9 cellular contexts compared by ENCODE assay signal in the genomic region with DNA sequence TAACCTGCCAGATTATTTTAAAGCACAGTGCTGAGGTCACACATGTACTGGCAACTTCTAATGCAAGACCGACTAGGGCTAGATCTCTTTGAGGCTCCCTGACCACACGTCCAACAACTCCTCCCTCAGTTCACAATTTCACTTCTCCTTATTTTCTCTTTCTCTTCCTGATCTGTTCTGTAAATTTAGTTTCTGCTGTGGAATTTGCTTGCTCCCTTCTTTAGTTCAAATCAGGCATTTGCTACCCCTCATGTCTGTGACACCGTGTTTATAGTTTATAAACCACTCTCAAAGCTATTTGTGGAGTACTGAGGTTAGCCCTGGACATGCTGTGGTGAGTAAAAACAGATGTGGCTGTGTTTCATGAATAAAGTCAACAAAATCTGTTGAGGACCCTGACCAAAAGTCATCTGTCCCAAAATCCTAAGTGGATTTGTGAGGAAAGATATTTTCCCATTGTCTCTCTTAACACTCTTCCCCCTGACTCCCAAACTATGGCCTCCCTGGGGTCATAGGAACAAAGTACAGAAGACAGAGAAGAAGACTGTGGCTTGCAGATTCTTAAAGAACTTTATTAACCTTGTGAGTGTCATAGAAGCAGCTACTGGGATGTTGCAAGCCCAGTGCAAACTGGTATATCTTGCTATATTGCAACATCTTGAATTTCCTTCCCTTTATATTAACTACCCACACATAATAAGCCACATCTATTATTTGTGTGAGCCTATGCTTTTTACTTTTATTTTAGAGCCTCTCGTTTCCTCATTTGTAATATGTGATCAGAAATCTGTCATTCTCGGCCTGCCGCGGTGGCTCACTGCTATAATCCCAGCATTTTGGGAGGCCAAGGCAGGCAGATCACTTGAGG. TPM values are rescaled to one million over a fixed set of nuclear protein-coding genes. Genes with fewer than 3 reads are reported as not detected.
DNase-seq lines count a peak whose midpoint lies in the region; ATAC-seq, FAIRE-seq and TF ChIP-seq lines count a peak whose summit lies in the region.
"Had no signal": no experiment of that assay in that cellular context is flagged by ENCODE, and none has a peak within 500 bp of the region (broad histone marks: within the 10 kb centered on the region; RNA-seq: fewer than 3 reads in every experiment).

No MANE protein-coding gene starts in this region.

- no peak overlapping the region for H3K4me3 Mint-ChIP-seq in naive thymus-derived CD4-positive, alpha-beta T cell

- H3K27ac ChIP-seq in naive thymus-derived CD4-positive, alpha-beta T cell (ENCODE audit: low read depth, low read length), result no peak overlapping the region
- no peak overlapping the region for H3K27ac ChIP-seq in RWPE1

- POLR2A ChIA-PET in naive thymus-derived CD4-positive, alpha-beta T cell (lab: Charles Lee), result no interaction called here
- POLR2A ChIA-PET in RWPE1 (lab: Yijun Ruan, JAX; ENCODE audit: low non-redundant PET), result no interaction called here

- intact Hi-C loops in naive thymus-derived CD4-positive, alpha-beta T cell (cut with micrococcal nuclease), result loop anchor here (5.0 to 10.0 kb wide), 4 partner anchors 88 to 1423 kb away; partner anchors contain the start of genes AAK1 (in 1 of the 2), ANKRD53 (in 1 of the 2), SNRPG (in 1 of the 2) and TGFA (in 1 of the 2)

- CTCF ChIA-PET in naive thymus-derived CD4-positive, alpha-beta T cell (lab: Charles Lee), result no interaction called here
- CTCF ChIA-PET in RWPE1 (lab: Yijun Ruan, JAX), result no interaction called here

- peaks cover 0 to 7% (median 0%) of the 10 kb centered on the region in 11 donors for H3K9me3 Mint-ChIP-seq in naive thymus-derived CD4-positive, alpha-beta T cell

- H3K4me3 ChIP-seq in naive thymus-derived CD4-positive, alpha-beta T cell (ENCODE audit: low read length), result no peak overlapping the region

- peaks cover 0 to 3% of the 10 kb centered on the region in 2 donors for H3K27me3 ChIP-seq in naive thymus-derived CD4-positive, alpha-beta T cell (ENCODE audit: control insufficient read depth in 2 of 2, insufficient read depth in 2 of 2, low read length in 2 of 2)

- H3K36me3 ChIP-seq in naive thymus-derived CD4-positive, alpha-beta T cell (ENCODE audit: control insufficient read depth in 2 of 3, insufficient read depth in 3 of 3, low read length in 3 of 3), result peaks cover 0 to 1% (median 0%) of the 10 kb centered on the region in 3 experiments

- H3K9me3 ChIP-seq in naive thymus-derived CD4-positive, alpha-beta T cell (ENCODE audit: control insufficient read depth in 2 of 3, low read length in 3 of 3), result no peaks in the 10 kb centered on the region

- H3K36me3 Mint-ChIP-seq in naive thymus-derived CD4-positive, alpha-beta T cell, result peaks cover 0 to 5% (median 0%) of the 10 kb centered on the region in 5 donors

- FAIRE-seq in GM12892 (lab: Jason Lieb, UNC), result peak; percentile 54

- H3K4me1 ChIP-seq in naive thymus-derived CD4-positive, alpha-beta T cell (ENCODE audit: control insufficient read depth in 2 of 2, insufficient read depth in 2 of 2, low read length in 2 of 2), result peaks cover 11 to 16% of the 10 kb centered on the region in 2 donors

- peak overlapping the region in 1 of 9 donors; percentile 5 for H3K27ac Mint-ChIP-seq in naive thymus-derived CD4-positive, alpha-beta T cell

- no peak for TF ChIP-seq CTCF in RWPE1 (conservative IDR thresholded peaks at IDR 0.05; ENCODE audit: low read depth)

- no peak for TF ChIP-seq POLR2A in GM12892 (IDR thresholded peaks at IDR 0.05; ENCODE audit: low read depth, low read length)

- DNase-seq in GM12892 (ENCODE audit: insufficient read length), result no peak
- DNase-seq in SKM-1 (lab: John Stamatoyannopoulos, UW; ENCODE audit: unreplicated experiment), result peak; percentile 88
- no peak for DNase-seq in naive thymus-derived CD4-positive, alpha-beta T cell
- DNase-seq in RWPE1 (ENCODE audit: low spot score), result no peak
- no peak for DNase-seq in NCI-H69 (lab: John Stamatoyannopoulos, UW)
- DNase-seq in stimulated activated CD4-positive, alpha-beta T cell treated with anti-CD3 and anti-CD28 coated beads, Interleukin-15, amount 100 ng/mL, for 24 hours, result no peak
- DNase-seq in NCI-H146 treated with DMSO at 0.1 percent for 48 hours (lab: John Stamatoyannopoulos, UW; ENCODE audit: unreplicated experiment), result no peak
- DNase-seq: DND-41 had no signal

- H3K27me3 Mint-ChIP-seq in naive thymus-derived CD4-positive, alpha-beta T cell, result peaks cover 0 to 20% (median 8%) of the 10 kb centered on the region in 5 donors

- H3K4me1 Mint-ChIP-seq in naive thymus-derived CD4-positive, alpha-beta T cell, result peaks cover 15 to 34% (median 25%) of the 10 kb centered on the region in 7 donors

- peak; percentile 25 for ATAC-seq in HG02884 (IDR thresholded peaks at IDR 0.05; ENCODE audit: unreplicated experiment)
- peak; percentile 1 for ATAC-seq in naive thymus-derived CD4-positive, alpha-beta T cell

RNA-seq across cellular contexts. Expression of gene NAGK, which starts 3.5 kb away (rescaled TPM):
- polyA plus RNA-seq in GM12892 (2012; ENCODE audit: missing spikeins), result 95.6 TPM
- total RNA-seq in naive thymus-derived CD4-positive, alpha-beta T cell, result 100 to 1,000 TPM in 4 of 5 experiments, 10 to 100 TPM in 1; 92.4 to 169 (median 127) TPM
- polyA plus RNA-seq in naive thymus-derived CD4-positive, alpha-beta T cell, result 10 to 100 TPM; 44.8 to 69.3 TPM
